13 cellular contexts compared by ENCODE assay signal in genomic region chr14:44404599-44405349, GRCh38.
DNase-seq lines count a peak whose midpoint lies in the region; ATAC-seq and TF ChIP-seq lines count a peak whose summit lies in the region.
"Had no signal": no experiment of that assay in that cellular context is flagged by ENCODE, and none has a peak within 500 bp of the region (broad histone marks: within the 10 kb centered on the region; RNA-seq: fewer than 3 reads in every experiment).

No MANE protein-coding gene starts in this region.

- WGBS in smooth muscle cell (ENCODE audit: low lambda C conversion rate): 57% methylated on average over 6 of the region's 6 CpGs
- 63 to 72% (median 70%) methylated on average over 6 of the region's 6 CpGs for WGBS in spleen, 5 donors

- no peak for ATAC-seq in HG02798 (IDR thresholded peaks at IDR 0.05; ENCODE audit: poor library complexity, unreplicated experiment)

- TF ChIP-seq CTCF in smooth muscle cell (IDR thresholded peaks at IDR 0.05; ENCODE audit: borderline replicate concordance, insufficient read depth, poor library complexity, severe bottlenecking) (no peak), spleen (IDR thresholded peaks at IDR 0.05 in 8 of 11, conservative IDR thresholded peaks at IDR 0.05 in 3 of 11) (no peak)

- no peaks in the 10 kb centered on the region for H3K79me2 ChIP-seq in smooth muscle cell (ENCODE audit: low read depth)

- no peaks in the 10 kb centered on the region for H4K20me1 ChIP-seq in smooth muscle cell (ENCODE audit: low read depth)

- no peaks in the 10 kb centered on the region for H3K36me3 ChIP-seq in smooth muscle cell (ENCODE audit: low read depth)
- H3K36me3 ChIP-seq in spleen: no peaks in the 10 kb centered on the region

- H2AFZ ChIP-seq in smooth muscle cell (ENCODE audit: low read depth): peak overlapping the region; percentile 88

- H3K4me2 ChIP-seq in smooth muscle cell: peak overlapping the region; percentile 45

- H3K27me3 ChIP-seq in smooth muscle cell (ENCODE audit: low read depth): no peaks in the 10 kb centered on the region
- H3K27me3 ChIP-seq in spleen (replicated peaks in 1 of 7): no peaks in the 10 kb centered on the region

- H3K27ac ChIP-seq in smooth muscle cell (ENCODE audit: low read depth) (peak overlapping the region; percentile 49), spleen (no peak overlapping the region)

- DNase-seq in NCI-H2171 treated with DMSO at 0.1 percent for 48 hours (lab: John Stamatoyannopoulos, UW): peak; percentile 66
- DNase-seq in NCI-H2171 (lab: John Stamatoyannopoulos, UW): no peak
- peak; percentile 3 for DNase-seq in OCI-M2 (lab: John Stamatoyannopoulos, UW; ENCODE audit: unreplicated experiment)
- peak; percentile 7 for DNase-seq in fibroblast of peridontal ligament (ENCODE audit: extremely low read depth)
- DNase-seq in smooth muscle cell (lab: John Stamatoyannopoulos, UW; ENCODE audit: unreplicated experiment): no peak
- DNase-seq in NCI-H1436 treated with DMSO at 0.1 percent for 48 hours (lab: John Stamatoyannopoulos, UW): no peak
- DNase-seq in spleen: no peak
- DNase-seq: C1 segment of cervical spinal cord, MV-4-11, NCI-H1436, NCI-H510A treated with DMSO at 0.1 percent for 48 hours, Right ventricle myocardium superior had no signal

- intact Hi-C loops in spleen (cut with DNase I; ENCODE audit: low total_unique reads): no loop called here

- H3K9me3 ChIP-seq in smooth muscle cell (replicated peaks; ENCODE audit: low read depth) (no peaks in the 10 kb centered on the region), spleen (no peaks in the 10 kb centered on the region)

- H3K9ac ChIP-seq in smooth muscle cell (ENCODE audit: low read depth): no peak overlapping the region

- no peaks in the 10 kb centered on the region for H3K4me1 ChIP-seq in smooth muscle cell (ENCODE audit: low read depth)
- H3K4me1 ChIP-seq in spleen: no peaks in the 10 kb centered on the region

- H3K4me3 ChIP-seq in smooth muscle cell (no peak overlapping the region), spleen (no peak overlapping the region)

- H3F3A ChIP-seq in smooth muscle cell (ENCODE audit: low read depth): peaks cover 5% of the 10 kb centered on the region

- TF ChIP-seq POLR2A in spleen (IDR thresholded peaks at IDR 0.05): no peak

Comparison
In these comparisons a context has a peak if more than half of its experiments do, and no peak if none do; other contexts are left out.
1. DNase-seq: peak in NCI-H2171 treated with DMSO at 0.1 percent for 48 hours (single experiment), OCI-M2 (single experiment) and fibroblast of peridontal ligament (single experiment); none in NCI-H2171 (single experiment), smooth muscle cell (single experiment), NCI-H1436 treated with DMSO at 0.1 percent for 48 hours (single experiment) and spleen (single experiment).